ENCODE assay signal across 13 cellular contexts in genomic region chr6:42387336-42387735, GRCh38.
DNase-seq lines count a peak whose midpoint lies in the region; ATAC-seq and TF ChIP-seq lines count a peak whose summit lies in the region.
"Had no signal": no experiment of that assay in that cellular context is flagged by ENCODE, and none has a peak within 500 bp of the region (broad histone marks: within the 10 kb centered on the region; RNA-seq: fewer than 3 reads in every experiment).

No MANE protein-coding gene starts in this region.

- H3K36me3 ChIP-seq in CD4-positive, alpha-beta memory T cell (ENCODE audit: insufficient read depth, low read length), result no peaks in the 10 kb centered on the region
- H3K36me3 ChIP-seq in Karpas-422 (ENCODE audit: insufficient read depth, low read length), result peaks cover 6% of the 10 kb centered on the region; the same call in 1 of the 2 replicates
- no peaks in the 10 kb centered on the region for H3K36me3 ChIP-seq in mucosa of descending colon (ENCODE audit: low read depth)

- peak; percentile 48 for ATAC-seq in mucosa of descending colon
- no peak for ATAC-seq in GM18868 (IDR thresholded peaks at IDR 0.05; ENCODE audit: unreplicated experiment)
- ATAC-seq: esophagus mucosa had no signal

- no peak overlapping the region for H2AFZ ChIP-seq in Karpas-422 (ENCODE audit: low read length)

- peak overlapping the region; percentile 52 to 83 (median 66) for H3K4me3 Mint-ChIP-seq in CD4-positive, alpha-beta memory T cell
- peak overlapping the region; percentile 13 for H3K4me3 Mint-ChIP-seq in activated T-cell treated with anti-CD3 and anti-CD28 coated beads, Interleukin-2, amount 50 U/mL, for 24 hours

- H3K79me2 ChIP-seq in Karpas-422 (ENCODE audit: low read length), result peaks cover 100% of the 10 kb centered on the region

- H3K27me3 Mint-ChIP-seq in CD4-positive, alpha-beta memory T cell, result no peaks in the 10 kb centered on the region
- H3K27me3 Mint-ChIP-seq in activated T-cell treated with anti-CD3 and anti-CD28 coated beads, Interleukin-2, amount 50 U/mL, for 24 hours, result no peaks in the 10 kb centered on the region

- intact Hi-C loops in CD4-positive, alpha-beta memory T cell (cut with micrococcal nuclease), result loop anchor here (5.0 kb wide), 1 partner anchor 40 kb away; no protein-coding TSS in a partner anchor
- intact Hi-C loops in mucosa of descending colon (cut with DNase I, micrococcal nuclease), result no loop called here

- peaks cover 66 to 94% (median 82%) of the 10 kb centered on the region in 4 donors for H3K4me1 Mint-ChIP-seq in CD4-positive, alpha-beta memory T cell
- H3K4me1 Mint-ChIP-seq in activated T-cell treated with anti-CD3 and anti-CD28 coated beads, Interleukin-2, amount 50 U/mL, for 24 hours (ENCODE audit: low read depth), result peaks cover 98% of the 10 kb centered on the region

- H3K9me2 ChIP-seq in Karpas-422 (replicated peaks; ENCODE audit: insufficient read depth, low read length), result no peaks in the 10 kb centered on the region

- TF ChIP-seq CTCF in mucosa of descending colon (IDR thresholded peaks at IDR 0.05), result no peak

- H3K36me3 Mint-ChIP-seq in CD4-positive, alpha-beta memory T cell, result peaks cover 0 to 9% of the 10 kb centered on the region in 2 donors
- H3K36me3 Mint-ChIP-seq in activated T-cell treated with anti-CD3 and anti-CD28 coated beads, Interleukin-2, amount 50 U/mL, for 24 hours (ENCODE audit: low read depth), result peaks cover 4% of the 10 kb centered on the region

- H4K20me1 ChIP-seq in Karpas-422 (ENCODE audit: insufficient read depth, low read depth, low read length), result no peaks in the 10 kb centered on the region

- peak overlapping the region; percentile 38; the same call in 1 of the 2 replicates for H3K9ac ChIP-seq in Karpas-422 (ENCODE audit: low read length)

- CTCF ChIA-PET in CD4-positive, alpha-beta memory T cell (lab: Charles Lee; ENCODE audit: partially characterized antibody), result interaction anchor here (1.7 kb wide), 1 partner anchor 55 kb away, joined by 5 read pairs; no protein-coding TSS in a partner anchor

- peak overlapping the region; percentile 30 for H3K4me2 ChIP-seq in Karpas-422 (ENCODE audit: low read depth, low read length, poor library complexity, severe bottlenecking)

- H3K27me3 ChIP-seq in CD4-positive, alpha-beta memory T cell (ENCODE audit: insufficient read depth, low read length), result no peaks in the 10 kb centered on the region
- no peaks in the 10 kb centered on the region for H3K27me3 ChIP-seq in Karpas-422 (ENCODE audit: low read length)

- peak; percentile 75 to 81 (median 76) for DNase-seq in CD4-positive, alpha-beta memory T cell
- DNase-seq in Karpas-422, result no peak
- DNase-seq in activated T-cell treated with anti-CD3 and anti-CD28 coated beads, Interleukin-2, amount 50 U/mL, for 24 hours, result no peak
- no peak for DNase-seq in mucosa of descending colon
- DNase-seq in NCI-H748 (lab: John Stamatoyannopoulos, UW; ENCODE audit: unreplicated experiment), result no peak
- DNase-seq in HuH-7.5 (ENCODE audit: low spot score), result no peak
- no peak for DNase-seq in NCI-H510A (lab: John Stamatoyannopoulos, UW)
- DNase-seq: Calu3, NCI-H1436, OCI-M1 had no signal

- H3K9me3 Mint-ChIP-seq in CD4-positive, alpha-beta memory T cell, result no peaks in the 10 kb centered on the region
- H3K9me3 Mint-ChIP-seq in activated T-cell treated with anti-CD3 and anti-CD28 coated beads, Interleukin-2, amount 50 U/mL, for 24 hours, result no peaks in the 10 kb centered on the region

- peak overlapping the region; percentile 67 to 98 (median 81) for H3K27ac Mint-ChIP-seq in CD4-positive, alpha-beta memory T cell
- H3K27ac Mint-ChIP-seq in activated T-cell treated with anti-CD3 and anti-CD28 coated beads, Interleukin-2, amount 50 U/mL, for 24 hours, result peak overlapping the region; percentile 97

- no peaks in the 10 kb centered on the region for H3K9me3 ChIP-seq in CD4-positive, alpha-beta memory T cell (ENCODE audit: control insufficient read depth in 1 of 2, low read length in 2 of 2)
- H3K9me3 ChIP-seq in Karpas-422 (ENCODE audit: low read length), result no peaks in the 10 kb centered on the region
- H3K9me3 ChIP-seq in mucosa of descending colon, result no peaks in the 10 kb centered on the region

- no peak overlapping the region for H3K27ac ChIP-seq in CD4-positive, alpha-beta memory T cell (ENCODE audit: low read depth, low read length)
- peak overlapping the region; percentile 59 for H3K27ac ChIP-seq in Karpas-422 (ENCODE audit: low read length)

- peaks cover 99% of the 10 kb centered on the region for H3K4me1 ChIP-seq in CD4-positive, alpha-beta memory T cell (ENCODE audit: insufficient read depth, low read length)
- H3K4me1 ChIP-seq in Karpas-422 (ENCODE audit: low read length) (peaks cover 91% of the 10 kb centered on the region), mucosa of descending colon (ENCODE audit: low read depth) (no peaks in the 10 kb centered on the region)

- no peak overlapping the region for H3K4me3 ChIP-seq in CD4-positive, alpha-beta memory T cell (ENCODE audit: low read length in 2 of 2)
- H3K4me3 ChIP-seq in Karpas-422 (ENCODE audit: low read length) (no peak overlapping the region), mucosa of descending colon (no peak overlapping the region)
- H3K4me3 ChIP-seq: skin epidermis had no signal

- POLR2A ChIA-PET in CD4-positive, alpha-beta memory T cell (lab: Charles Lee; ENCODE audit: partially characterized antibody), result interaction anchor here (1.5 to 10.8 kb wide), 9 partner anchors 9 to 78 kb away, joined by 4 to 238 read pairs (median 51); partner anchors contain the start of gene TRERF1

Comparison
In these comparisons a context has a peak if more than half of its experiments do, and no peak if none do; other contexts are left out.
1. DNase-seq: peak in CD4-positive, alpha-beta memory T cell (5 of 5); none in Karpas-422 (single experiment), activated T-cell treated with anti-CD3 and anti-CD28 coated beads, Interleukin-2, amount 50 U/mL, for 24 hours (single experiment), mucosa of descending colon (0 of 3), NCI-H748 (single experiment), HuH-7.5 (single experiment) and NCI-H510A (single experiment).